In the genomic region with DNA sequence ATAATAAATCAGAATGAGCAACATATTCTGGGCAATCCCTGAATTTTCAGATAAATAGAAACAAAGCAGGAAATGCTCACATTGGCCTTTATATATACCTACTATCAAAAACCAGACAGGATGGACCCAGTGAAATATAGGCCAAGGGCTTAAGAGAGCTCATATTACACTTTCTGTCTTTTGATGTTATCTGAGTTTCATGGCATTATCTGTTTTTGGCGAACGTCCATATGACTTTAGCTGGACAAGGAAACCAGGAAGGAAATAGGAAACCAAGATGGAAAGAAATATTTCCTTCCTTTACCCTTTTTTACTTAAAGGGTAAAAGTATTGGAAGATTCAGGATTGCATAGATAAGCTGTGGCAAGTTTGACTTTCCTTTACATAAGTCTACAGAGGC, we compare ENCODE assay signal across 23 cellular contexts.
"Had no signal": no experiment of that assay in that cellular context is flagged by ENCODE, and none has a peak within 500 bp of the region (broad histone marks: within the 10 kb centered on the region; RNA-seq: fewer than 3 reads in every experiment).

No MANE protein-coding gene starts in this region.

- H3K27ac ChIP-seq: dorsolateral prefrontal cortex, gastrocnemius medialis, left lung, prostate gland, right atrium auricular region, transverse colon, uterus had no signal

- FAIRE-seq: colon, kidney had no signal

- ATAC-seq: activated CD8-positive, alpha-beta T cell treated with anti-CD3 and anti-CD28 coated beads for 36 hours; gastrocnemius medialis; left lung had no signal

- H3K36me3 ChIP-seq: gastrocnemius medialis, left lung, prostate gland, right atrium auricular region, transverse colon, uterus had no signal

- H3K9me3 ChIP-seq: gastrocnemius medialis, left lung, prostate gland, right atrium auricular region, transverse colon, uterus had no signal

- H3K4me3 ChIP-seq: dorsolateral prefrontal cortex, gastrocnemius medialis, left lung, prostate gland, right atrium auricular region, transverse colon, uterus had no signal

- DNase-seq: activated B cell treated with CpG ODN at 0.5 μM for 24 hours; activated CD4-positive, alpha-beta T cell treated with anti-CD3 and anti-CD28 coated beads, Interleukin-2, amount 10 ng/mL, durations not matched to agents 24 days and 14 days; activated CD8-positive, alpha-beta T cell treated with anti-CD3 and anti-CD28 coated beads for 36 hours; activated naive CD4-positive, alpha-beta T cell treated with Interleukin-2 at 50 U/mL for 16 hours; activated naive CD8-positive, alpha-beta T cell treated with anti-CD3 and anti-CD28 coated beads, Interleukin-2, amount 10 ng/mL, durations not matched to agents 7 days and 5 days; activated T-cell treated with anti-CD3 and anti-CD28 coated beads, Interleukin-2, amount 50 U/mL, for 1 hour; caudate nucleus; dorsolateral prefrontal cortex; endodermal cell; erythroblast; gastrocnemius medialis; head of caudate nucleus; kidney; left lung; mammary epithelial cell; stimulated activated CD4-positive, alpha-beta T cell treated with anti-CD3 and anti-CD28 coated beads, Interleukin-12 subunit alpha, Interleukin-12 subunit beta, amount 100 ng/mL, for 4 hours; stimulated activated CD4-positive, alpha-beta T cell treated with anti-CD3 and anti-CD28 coated beads, Interleukin-1b, Interleukin-23, amount 100 ng/mL, for 48 hours; T-helper 9 cell; transverse colon; uterus had no signal

- H3K27me3 ChIP-seq: gastrocnemius medialis, right atrium auricular region, transverse colon, uterus had no signal
